ENCODE assay signal across 1 cellular context in the genomic region with DNA sequence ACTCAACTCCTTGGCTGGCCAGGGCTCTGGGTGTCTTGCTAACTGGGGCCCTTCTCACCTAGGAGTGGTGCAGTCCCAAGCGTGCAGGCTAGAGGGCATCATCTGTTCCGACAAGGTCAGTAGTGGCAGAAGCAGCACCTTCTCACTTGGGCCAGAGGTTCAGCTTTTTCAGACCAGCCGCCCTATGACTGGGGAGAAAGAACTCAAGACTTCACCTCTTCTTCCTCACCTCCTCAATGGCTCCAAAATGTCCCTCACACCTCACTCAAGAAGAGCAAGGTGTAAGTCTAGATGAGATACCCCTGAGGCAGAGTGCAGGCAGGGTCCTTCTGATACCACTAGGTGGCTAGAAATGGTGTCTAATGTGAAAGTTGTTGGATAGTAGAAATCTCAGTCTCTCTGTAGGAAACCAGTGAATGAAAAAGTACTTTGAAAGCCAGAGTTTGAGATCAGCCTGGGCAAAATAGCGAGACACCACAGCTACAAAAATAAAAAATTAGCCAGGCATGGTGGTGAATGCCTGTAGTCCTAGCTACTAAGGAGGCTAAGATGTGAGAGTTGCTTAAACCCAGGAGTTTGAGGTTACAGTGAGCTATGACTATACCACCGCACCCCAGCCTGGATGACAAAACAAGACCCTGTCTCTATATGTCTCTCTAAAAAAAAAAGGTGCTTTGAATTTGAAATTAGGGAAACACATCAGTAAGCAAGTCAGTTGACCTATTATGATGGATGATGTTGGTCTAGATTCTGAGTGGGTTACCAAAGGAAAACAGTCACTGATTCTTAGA.
TF ChIP-seq lines count a peak whose summit lies in the region.

No MANE protein-coding gene starts in this region.

TF ChIP-seq in HepG2, 621 proteins besides CTCF, POLR2A, EP300 and RAD21:
- TF ChIP-seq ZNF30 (CRISPR knock-in tag; IDR thresholded peaks at IDR 0.05) = no peak
- peak; percentile 95 for TF ChIP-seq ZNF121 (CRISPR knock-in tag; IDR thresholded peaks at IDR 0.05)
